In genomic region chr5:179819296-179820126, GRCh38 we compare ENCODE assay signal across 8 cellular contexts. TPM values are rescaled to one million over a fixed set of nuclear protein-coding genes. Genes with fewer than 3 reads are reported as not detected.
DNase-seq lines count a peak whose midpoint lies in the region; ATAC-seq lines count a peak whose summit lies in the region.

No MANE protein-coding gene starts in this region.

- peaks cover 35% of the 10 kb centered on the region for H3K36me3 ChIP-seq in BLaER1

- peaks cover 43% of the 10 kb centered on the region for H3K4me1 Mint-ChIP-seq in activated naive CD4-positive, alpha-beta T cell treated with anti-CD3 and anti-CD28 coated beads for 36 hours (ENCODE audit: low read depth)

- peaks cover 45% of the 10 kb centered on the region for H4K20me1 ChIP-seq in BLaER1

- DNase-seq in NCI-H345 treated with DMSO at 0.1 percent for 48 hours (lab: John Stamatoyannopoulos, UW; ENCODE audit: unreplicated experiment): peak; percentile 32
- peak; percentile 58 for DNase-seq in activated naive CD4-positive, alpha-beta T cell treated with anti-CD3 and anti-CD28 coated beads for 36 hours
- DNase-seq in glomerular visceral epithelial cell (ENCODE audit: extremely low spot score): peak; percentile 85
- peak; percentile 53 for DNase-seq in occipital lobe (lab: John Stamatoyannopoulos, UW)

- peak overlapping the region; percentile 91 for H3K27ac ChIP-seq in BLaER1

- peak overlapping the region; percentile 82 for H3K27ac Mint-ChIP-seq in activated naive CD4-positive, alpha-beta T cell treated with anti-CD3 and anti-CD28 coated beads for 36 hours

- intact Hi-C loops in activated naive CD4-positive, alpha-beta T cell treated with anti-CD3 and anti-CD28 coated beads for 36 hours (cut with micrococcal nuclease): loop anchor here (1.0 to 2.0 kb wide), 4 partner anchors 17 to 269 kb away; partner anchors contain the start of genes CANX, HNRNPH1 and RUFY1

- peaks cover 4% of the 10 kb centered on the region for H3K27me3 Mint-ChIP-seq in activated naive CD4-positive, alpha-beta T cell treated with anti-CD3 and anti-CD28 coated beads for 36 hours (ENCODE audit: low read depth)

- peak overlapping the region; percentile 81 for H3K4me3 ChIP-seq in BLaER1

- no peaks in the 10 kb centered on the region for H3K9me3 ChIP-seq in BLaER1

- ATAC-seq in GM19351 (IDR thresholded peaks at IDR 0.05; ENCODE audit: unreplicated experiment) (peak; percentile 16), HG03108 (IDR thresholded peaks at IDR 0.05; ENCODE audit: unreplicated experiment) (no peak), HG03571 (IDR thresholded peaks at IDR 0.05; ENCODE audit: unreplicated experiment) (no peak)

- H3K4me2 ChIP-seq in BLaER1: peak overlapping the region; percentile 98

- no peaks in the 10 kb centered on the region for H3K9me3 Mint-ChIP-seq in activated naive CD4-positive, alpha-beta T cell treated with anti-CD3 and anti-CD28 coated beads for 36 hours

- peaks cover 18% of the 10 kb centered on the region for H3K36me3 Mint-ChIP-seq in activated naive CD4-positive, alpha-beta T cell treated with anti-CD3 and anti-CD28 coated beads for 36 hours (ENCODE audit: low read depth)

- peak overlapping the region; percentile 88 for H3K4me3 Mint-ChIP-seq in activated naive CD4-positive, alpha-beta T cell treated with anti-CD3 and anti-CD28 coated beads for 36 hours

- CTCF ChIA-PET in activated naive CD4-positive, alpha-beta T cell treated with anti-CD3 and anti-CD28 coated beads for 36 hours (lab: Charles Lee): interaction anchor here (1.1 to 1.5 kb wide), 4 partner anchors 15 to 23 kb away, joined by 3 to 7 read pairs (median 4); no protein-coding TSS in a partner anchor

- H3K27me3 ChIP-seq in BLaER1: peaks cover 34% of the 10 kb centered on the region

- peaks cover 57% of the 10 kb centered on the region for H3K4me1 ChIP-seq in BLaER1

- peak overlapping the region; percentile 92 for H3K9ac ChIP-seq in BLaER1

RNA-seq across cellular contexts. Expression of gene SQSTM1, which starts 1.2 kb away (rescaled TPM):
- 100 to 1,000 TPM; 109 to 114 TPM for total RNA-seq in activated naive CD4-positive, alpha-beta T cell treated with anti-CD3 and anti-CD28 coated beads for 36 hours
- 53.5 TPM for total RNA-seq in occipital lobe

RNA-seq across cellular contexts. Expression of gene MGAT4B, which starts 12.8 kb away (rescaled TPM):
- total RNA-seq in activated naive CD4-positive, alpha-beta T cell treated with anti-CD3 and anti-CD28 coated beads for 36 hours: 10 to 100 TPM; 57.7 to 59.9 TPM
- total RNA-seq in occipital lobe: 47.4 TPM

RNA-seq across cellular contexts. Expression of gene LTC4S, which starts 25.7 kb away (rescaled TPM):
- total RNA-seq in activated naive CD4-positive, alpha-beta T cell treated with anti-CD3 and anti-CD28 coated beads for 36 hours: under 1 TPM in 1 of 2 experiments, not detected in 1; 0.79 TPM
- 1.7 TPM for total RNA-seq in occipital lobe

RNA-seq across cellular contexts. Expression of gene MRNIP, which starts 39.1 kb away (rescaled TPM):
- 10 to 100 TPM; 16.2 to 16.3 TPM for total RNA-seq in activated naive CD4-positive, alpha-beta T cell treated with anti-CD3 and anti-CD28 coated beads for 36 hours
- 26.7 TPM for total RNA-seq in occipital lobe

Comparison
In these comparisons a context has a peak if more than half of its experiments do, and no peak if none do; other contexts are left out.
1. DNase-seq: peak in every context shown above with its lines; median percentile 85 in glomerular visceral epithelial cell; 58 in activated naive CD4-positive, alpha-beta T cell treated with anti-CD3 and anti-CD28 coated beads for 36 hours; 53 in occipital lobe; 32 in NCI-H345 treated with DMSO at 0.1 percent for 48 hours.